In genomic region chr14:53412819-53413664, GRCh38 we compare ENCODE assay signal across 9 cellular contexts.
DNase-seq lines count a peak whose midpoint lies in the region; ATAC-seq and TF ChIP-seq lines count a peak whose summit lies in the region.
"Had no signal": no experiment of that assay in that cellular context is flagged by ENCODE, and none has a peak within 500 bp of the region (broad histone marks: within the 10 kb centered on the region; RNA-seq: fewer than 3 reads in every experiment).

No MANE protein-coding gene starts in this region.

- no peaks in the 10 kb centered on the region for H3K36me3 Mint-ChIP-seq in activated CD4-positive, alpha-beta T cell treated with anti-CD3 and anti-CD28 coated beads for 36 hours (ENCODE audit: low read depth)

- CTCF ChIA-PET in activated CD4-positive, alpha-beta T cell treated with anti-CD3 and anti-CD28 coated beads for 36 hours (lab: Charles Lee): interaction anchor here (1.3 kb wide), 1 partner anchor 10 kb away, joined by 3 read pairs; no protein-coding TSS in a partner anchor

- H3K27me3 Mint-ChIP-seq in activated CD4-positive, alpha-beta T cell treated with anti-CD3 and anti-CD28 coated beads for 36 hours: no peaks in the 10 kb centered on the region

- POLR2A ChIA-PET in activated CD4-positive, alpha-beta T cell treated with anti-CD3 and anti-CD28 coated beads for 36 hours (lab: Charles Lee): no interaction called here

- peaks cover 13% of the 10 kb centered on the region for H3K9me3 Mint-ChIP-seq in activated CD4-positive, alpha-beta T cell treated with anti-CD3 and anti-CD28 coated beads for 36 hours (ENCODE audit: low read depth)

- H3K27ac Mint-ChIP-seq in activated CD4-positive, alpha-beta T cell treated with anti-CD3 and anti-CD28 coated beads for 36 hours: no peak overlapping the region

- H3K4me3 ChIP-seq in left ventricle myocardium inferior (no peak overlapping the region), epithelial cell of proximal tubule (ENCODE audit: low read depth, low read length) (no peak overlapping the region), upper lobe of right lung (no peak overlapping the region)

- peaks cover 5% of the 10 kb centered on the region for H3K9me3 ChIP-seq in left ventricle myocardium inferior (replicated peaks)
- no peaks in the 10 kb centered on the region for H3K9me3 ChIP-seq in upper lobe of right lung

- H3K4me1 Mint-ChIP-seq in activated CD4-positive, alpha-beta T cell treated with anti-CD3 and anti-CD28 coated beads for 36 hours: no peaks in the 10 kb centered on the region

- H3K27ac ChIP-seq in left ventricle myocardium inferior (replicated peaks): no peak overlapping the region
- no peak overlapping the region for H3K27ac ChIP-seq in upper lobe of right lung

- H3K36me3 ChIP-seq in left ventricle myocardium inferior: no peaks in the 10 kb centered on the region
- no peaks in the 10 kb centered on the region for H3K36me3 ChIP-seq in upper lobe of right lung

- H3K27me3 ChIP-seq in left ventricle myocardium inferior (ENCODE audit: low read depth): no peaks in the 10 kb centered on the region
- no peaks in the 10 kb centered on the region for H3K27me3 ChIP-seq in upper lobe of right lung

- H3K4me1 ChIP-seq in left ventricle myocardium inferior (peaks cover 20% of the 10 kb centered on the region), upper lobe of right lung (no peaks in the 10 kb centered on the region)

- no peak for ATAC-seq in Right ventricle myocardium inferior
- peak; percentile 44 for ATAC-seq in upper lobe of right lung
- ATAC-seq in activated CD4-positive, alpha-beta T cell treated with anti-CD3 and anti-CD28 coated beads for 36 hours: no peak
- ATAC-seq in GM18520 (IDR thresholded peaks at IDR 0.05; ENCODE audit: unreplicated experiment): no peak

- DNase-seq in left ventricle myocardium inferior (no peak), Right ventricle myocardium inferior (ENCODE audit: missing footprints) (no peak), NCI-H524 treated with DMSO at 0.1 percent for 48 hours (lab: John Stamatoyannopoulos, UW) (peak; percentile 4), epithelial cell of proximal tubule (ENCODE audit: low read depth) (no peak), upper lobe of right lung (no peak), NCI-H128 (lab: John Stamatoyannopoulos, UW; ENCODE audit: unreplicated experiment) (no peak)
- DNase-seq in activated CD4-positive, alpha-beta T cell treated with anti-CD3 and anti-CD28 coated beads for 36 hours: no peak
- DNase-seq: activated CD8-positive, alpha-beta memory T cell treated with anti-CD3 and anti-CD28 coated beads, Interleukin-2, amount 50 U/mL, for 4 hours had no signal

- H3K4me3 Mint-ChIP-seq in activated CD4-positive, alpha-beta T cell treated with anti-CD3 and anti-CD28 coated beads for 36 hours: no peak overlapping the region

- intact Hi-C loops in left ventricle myocardium inferior (cut with micrococcal nuclease) (no loop called here), Right ventricle myocardium inferior (cut with DNase I) (no loop called here), upper lobe of right lung (cut with DNase I) (no loop called here)
- intact Hi-C loops in activated CD4-positive, alpha-beta T cell treated with anti-CD3 and anti-CD28 coated beads for 36 hours (cut with DNase I, micrococcal nuclease): no loop called here

- peak; percentile 45 for TF ChIP-seq CTCF in left ventricle myocardium inferior (IDR thresholded peaks at IDR 0.05; ENCODE audit: borderline replicate concordance)
- TF ChIP-seq CTCF in epithelial cell of proximal tubule (conservative IDR thresholded peaks at IDR 0.05; ENCODE audit: low read depth, low read length): peak; percentile 68
- peak; percentile 36 for TF ChIP-seq CTCF in upper lobe of right lung (IDR thresholded peaks at IDR 0.05)
